ENCODE assay signal across 16 cellular contexts in the genomic region with DNA sequence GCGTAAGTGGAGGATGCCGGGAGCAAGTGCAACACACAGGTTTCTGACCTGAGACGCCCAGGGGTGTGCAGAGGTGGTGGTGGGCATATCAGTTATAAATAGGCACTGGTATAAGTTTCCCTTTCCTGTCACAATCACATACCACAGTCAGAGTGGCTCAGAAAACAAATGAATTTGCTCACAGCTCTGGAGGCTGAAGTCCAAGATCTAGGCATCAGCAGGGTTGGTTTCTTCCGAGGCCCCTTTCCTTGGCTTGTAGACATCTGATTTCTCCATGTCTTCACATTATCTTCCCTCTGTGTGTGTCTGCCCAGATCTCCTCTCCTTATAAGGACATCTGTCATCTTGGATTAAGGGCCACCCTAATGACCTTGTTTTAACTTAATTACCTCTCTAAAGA.
"Had no signal": no experiment of that assay in that cellular context is flagged by ENCODE, and none has a peak within 500 bp of the region (broad histone marks: within the 10 kb centered on the region; RNA-seq: fewer than 3 reads in every experiment).

No MANE protein-coding gene starts in this region.

- H3K4me1 ChIP-seq: neural progenitor cell, prostate gland, tibial nerve had no signal

- H3K27ac ChIP-seq: epithelial cell of prostate, neural progenitor cell, prostate gland, skin epidermis, tibial nerve had no signal

- H3K27ac Mint-ChIP-seq: activated CD8-positive, alpha-beta T cell treated with anti-CD3 and anti-CD28 coated beads, Interleukin-2, amount 10 ng/mL, durations not matched to agents 7 days and 5 days; activated naive CD8-positive, alpha-beta T cell; effector memory CD8-positive, alpha-beta T cell; neural progenitor cell; stimulated activated naive CD8-positive, alpha-beta T cell treated with anti-CD3 and anti-CD28 coated beads, Interleukin-15, Interleukin-2, amounts not matched to agents 100 ng/mL and 50 ng/mL, for 24 hours had no signal

- H3K9ac ChIP-seq: neural progenitor cell had no signal

- H3K4me3 ChIP-seq: neural progenitor cell, prostate gland, skin epidermis, tibial nerve had no signal

- H3K27me3 Mint-ChIP-seq: activated naive CD8-positive, alpha-beta T cell; stimulated activated naive CD8-positive, alpha-beta T cell treated with anti-CD3 and anti-CD28 coated beads, Interleukin-15, Interleukin-2, amounts not matched to agents 100 ng/mL and 50 ng/mL, for 24 hours had no signal

- H3K36me3 ChIP-seq: prostate gland, tibial nerve had no signal

- H3K9me3 ChIP-seq: prostate gland had no signal

- H3K36me3 Mint-ChIP-seq: neural progenitor cell had no signal

- H3K27me3 ChIP-seq: neural progenitor cell, tibial nerve had no signal

- DNase-seq: activated CD4-positive, alpha-beta T cell treated with anti-CD3 and anti-CD28 coated beads for 48 hours; activated CD8-positive, alpha-beta T cell treated with anti-CD3 and anti-CD28 coated beads, Interleukin-2, amount 10 ng/mL, durations not matched to agents 7 days and 5 days; dermis blood vessel endothelial cell; effector memory CD8-positive, alpha-beta T cell; foreskin melanocyte; hypothalamus; right cardiac atrium; SW 1271; T-helper 2 cell had no signal

- H3K4me1 Mint-ChIP-seq: neural progenitor cell had no signal

- H3K4me2 ChIP-seq: neural progenitor cell had no signal

- H3K4me3 Mint-ChIP-seq: activated CD8-positive, alpha-beta T cell treated with anti-CD3 and anti-CD28 coated beads, Interleukin-2, amount 10 ng/mL, durations not matched to agents 7 days and 5 days; activated naive CD8-positive, alpha-beta T cell; effector memory CD8-positive, alpha-beta T cell; neural progenitor cell; stimulated activated naive CD8-positive, alpha-beta T cell treated with anti-CD3 and anti-CD28 coated beads, Interleukin-15, Interleukin-2, amounts not matched to agents 100 ng/mL and 50 ng/mL, for 24 hours had no signal

- H2AFZ ChIP-seq: neural progenitor cell had no signal

- ATAC-seq: activated CD8-positive, alpha-beta T cell treated with anti-CD3 and anti-CD28 coated beads, Interleukin-2, amount 10 ng/mL, durations not matched to agents 7 days and 5 days; effector memory CD8-positive, alpha-beta T cell; right cardiac atrium had no signal
